18 cellular contexts compared by ENCODE assay signal in genomic region chr10:86285136-86285790, GRCh38.
DNase-seq lines count a peak whose midpoint lies in the region; ATAC-seq and TF ChIP-seq lines count a peak whose summit lies in the region.
"Had no signal": no experiment of that assay in that cellular context is flagged by ENCODE, and none has a peak within 500 bp of the region (broad histone marks: within the 10 kb centered on the region; RNA-seq: fewer than 3 reads in every experiment).

No MANE protein-coding gene starts in this region.

- H3K4me3 ChIP-seq in spleen, result no peak overlapping the region

- TF ChIP-seq POLR2A in spleen (IDR thresholded peaks at IDR 0.05), result no peak

- TF ChIP-seq CTCF in spleen (IDR thresholded peaks at IDR 0.05 in 8 of 11, conservative IDR thresholded peaks at IDR 0.05 in 3 of 11), result no peak

- H3K27ac ChIP-seq in spleen, result no peak overlapping the region
- H3K27ac ChIP-seq: C4-2B, parathyroid adenoma had no signal

- no peaks in the 10 kb centered on the region for H3K4me1 ChIP-seq in spleen
- H3K4me1 ChIP-seq: parathyroid adenoma had no signal

- peaks cover 0 to 11% (median 3%) of the 10 kb centered on the region in 8 donors for H3K9me3 ChIP-seq in spleen

- H3K36me3 ChIP-seq in spleen, result no peaks in the 10 kb centered on the region

- WGBS in spleen, 5 donors, result 80 to 86% (median 83%) methylated on average over 4 to 10 of the region's 10 CpGs

- peaks cover 0 to 12% (median 0%) of the 10 kb centered on the region in 7 donors for H3K27me3 ChIP-seq in spleen (replicated peaks in 1 of 7)

- DNase-seq in NCI-H1694 treated with DMSO at 0.1 percent for 48 hours (lab: John Stamatoyannopoulos, UW) (peak; percentile 24), NCI-H1694 (lab: John Stamatoyannopoulos, UW) (no peak), NCI-H748 (lab: John Stamatoyannopoulos, UW; ENCODE audit: unreplicated experiment) (peak; percentile 73), globus pallidus (ENCODE audit: low spot score) (peak; percentile 39), spleen (peak; percentile 47), NCI-H128 (lab: John Stamatoyannopoulos, UW; ENCODE audit: unreplicated experiment) (no peak)
- DNase-seq: 8988T, caudate nucleus, left colon, MV-4-11, NCI-H510A, PC-3, trophoblast cell had no signal

- intact Hi-C loops in spleen (cut with DNase I; ENCODE audit: low total_unique reads), result no loop called here

- no peak for ATAC-seq in HG03521 (IDR thresholded peaks at IDR 0.05; ENCODE audit: unreplicated experiment)
- no peak for ATAC-seq in GM21423 (IDR thresholded peaks at IDR 0.05; ENCODE audit: unreplicated experiment)
- ATAC-seq: left colon; PC-3; stimulated activated effector memory CD8-positive, alpha-beta T cell treated with anti-CD3 and anti-CD28 coated beads, Interleukin-12 subunit alpha, Interleukin-12 subunit beta, amount 100 ng/mL, for 72 hours had no signal

Comparison
In these comparisons a context has a peak if more than half of its experiments do, and no peak if none do; other contexts are left out.
1. DNase-seq: peak in NCI-H1694 treated with DMSO at 0.1 percent for 48 hours (single experiment), NCI-H748 (single experiment), globus pallidus (single experiment) and spleen (single experiment); none in NCI-H1694 (single experiment) and NCI-H128 (single experiment).